ENCODE assay signal across 15 cellular contexts in the genomic region with DNA sequence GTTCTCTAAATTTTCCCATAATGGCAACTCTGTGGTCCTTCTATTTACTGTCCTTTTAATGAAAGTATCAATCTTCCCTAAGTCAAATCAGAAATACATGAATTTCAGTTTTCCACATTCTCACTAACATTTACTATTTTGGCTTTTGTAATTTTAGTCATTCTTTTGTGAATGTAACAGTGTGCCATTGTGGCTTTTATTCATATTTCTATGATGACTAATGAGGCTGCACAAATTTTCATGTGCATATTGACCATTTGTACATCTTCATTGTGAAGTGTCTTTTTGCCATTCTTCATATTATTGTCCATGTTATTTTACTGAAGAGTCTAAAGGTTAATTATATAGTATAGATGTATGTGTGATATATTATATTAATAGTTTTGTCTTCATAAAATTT.
"Had no signal": no experiment of that assay in that cellular context is flagged by ENCODE, and none has a peak within 500 bp of the region (broad histone marks: within the 10 kb centered on the region; RNA-seq: fewer than 3 reads in every experiment).

No MANE protein-coding gene starts in this region.

- FAIRE-seq: kidney had no signal

- DNase-seq: activated CD8-positive, alpha-beta memory T cell treated with anti-CD3 and anti-CD28 coated beads, Interleukin-2, amount 50 U/mL, for 4 hours; activated CD8-positive, alpha-beta T cell treated with anti-CD3 and anti-CD28 coated beads for 36 hours; activated naive CD4-positive, alpha-beta T cell treated with Interleukin-2 at 50 U/mL for 16 hours; activated naive CD8-positive, alpha-beta T cell treated with anti-CD3 and anti-CD28 coated beads, Interleukin-2, amount 50 U/mL, for 24 hours; cerebellar nuclear complex; esophagus squamous epithelium; kidney; sigmoid colon; stimulated activated CD4-positive, alpha-beta T cell treated with anti-CD3 and anti-CD28 coated beads, Interleukin-12 subunit alpha, Interleukin-12 subunit beta, amount 100 ng/mL, for 4 hours; stimulated activated CD4-positive, alpha-beta T cell treated with anti-CD3 and anti-CD28 coated beads, Interleukin-4, amount 100 ng/mL, for 1 hour; stimulated activated CD8-positive, alpha-beta memory T cell treated with anti-CD3 and anti-CD28 coated beads, Interleukin-4, amount 100 ng/mL, for 48 hours; stimulated activated naive CD8-positive, alpha-beta T cell treated with anti-CD3 and anti-CD28 coated beads, Interleukin-15, Interleukin-2, amounts not matched to agents 100 U/mL and 50 U/mL, for 24 hours; T-cell; T1000; upper lobe of right lung had no signal

- ATAC-seq: activated CD8-positive, alpha-beta T cell treated with anti-CD3 and anti-CD28 coated beads for 36 hours; activated naive CD8-positive, alpha-beta T cell treated with anti-CD3 and anti-CD28 coated beads, Interleukin-2, amount 50 U/mL, for 24 hours; stimulated activated naive CD8-positive, alpha-beta T cell treated with anti-CD3 and anti-CD28 coated beads, Interleukin-15, Interleukin-2, amounts not matched to agents 100 U/mL and 50 U/mL, for 24 hours; T-cell; upper lobe of right lung had no signal

- H3K4me3 ChIP-seq: esophagus squamous epithelium, sigmoid colon, upper lobe of right lung had no signal
